ENCODE assay signal across 1 cellular context in genomic region chr11:45805305-45806071, GRCh38.
TF ChIP-seq lines count a peak whose summit lies in the region.

No MANE protein-coding gene starts in this region.

TF ChIP-seq in H1, 55 proteins besides CTCF, POLR2A, EP300 and RAD21 (continued from another document):
- TF ChIP-seq CHD7 (IDR thresholded peaks at IDR 0.05; ENCODE audit: insufficient replicate concordance, low read length) (no peak), BRCA1 (IDR thresholded peaks at IDR 0.05; ENCODE audit: low read depth, low read length) (no peak), BCL11A (IDR thresholded peaks at IDR 0.05; ENCODE audit: low read depth in 2 of 2, low read length in 2 of 2) (no peak)
